ENCODE assay signal across 1 cellular context in the genomic region with DNA sequence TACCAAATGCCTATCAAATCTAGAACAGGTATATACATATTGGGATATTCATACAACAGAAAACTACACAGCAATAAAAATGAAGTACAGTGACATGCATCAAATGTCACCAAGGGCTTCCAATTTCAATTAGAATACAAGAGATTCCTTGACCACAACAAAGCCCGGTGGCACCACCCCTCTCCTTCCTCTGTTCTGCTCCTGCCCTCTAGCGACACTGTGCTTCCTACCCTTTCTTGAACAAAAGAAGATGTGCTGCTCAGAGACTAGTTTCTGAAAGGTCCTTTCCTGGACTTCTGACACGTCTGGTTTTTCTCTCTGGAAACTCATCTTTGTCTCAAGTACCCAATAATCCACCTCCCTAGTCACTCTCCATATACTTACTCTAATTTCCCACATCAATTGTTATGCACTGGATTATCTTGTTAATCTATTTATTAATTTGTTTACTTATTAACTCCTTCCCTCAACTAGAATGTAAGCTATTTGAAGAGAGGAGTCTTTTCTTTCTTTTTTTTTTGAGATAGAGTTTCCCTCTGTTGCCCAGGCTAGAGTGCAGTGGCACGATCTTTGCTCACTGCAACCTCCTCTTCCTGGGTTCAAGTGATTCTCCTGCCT.
TF ChIP-seq lines count a peak whose summit lies in the region.

No MANE protein-coding gene starts in this region.

TF ChIP-seq in WTC11, 78 proteins besides CTCF, POLR2A, EP300 and RAD21 (continued from another document):
- TF ChIP-seq, protein P1, sequence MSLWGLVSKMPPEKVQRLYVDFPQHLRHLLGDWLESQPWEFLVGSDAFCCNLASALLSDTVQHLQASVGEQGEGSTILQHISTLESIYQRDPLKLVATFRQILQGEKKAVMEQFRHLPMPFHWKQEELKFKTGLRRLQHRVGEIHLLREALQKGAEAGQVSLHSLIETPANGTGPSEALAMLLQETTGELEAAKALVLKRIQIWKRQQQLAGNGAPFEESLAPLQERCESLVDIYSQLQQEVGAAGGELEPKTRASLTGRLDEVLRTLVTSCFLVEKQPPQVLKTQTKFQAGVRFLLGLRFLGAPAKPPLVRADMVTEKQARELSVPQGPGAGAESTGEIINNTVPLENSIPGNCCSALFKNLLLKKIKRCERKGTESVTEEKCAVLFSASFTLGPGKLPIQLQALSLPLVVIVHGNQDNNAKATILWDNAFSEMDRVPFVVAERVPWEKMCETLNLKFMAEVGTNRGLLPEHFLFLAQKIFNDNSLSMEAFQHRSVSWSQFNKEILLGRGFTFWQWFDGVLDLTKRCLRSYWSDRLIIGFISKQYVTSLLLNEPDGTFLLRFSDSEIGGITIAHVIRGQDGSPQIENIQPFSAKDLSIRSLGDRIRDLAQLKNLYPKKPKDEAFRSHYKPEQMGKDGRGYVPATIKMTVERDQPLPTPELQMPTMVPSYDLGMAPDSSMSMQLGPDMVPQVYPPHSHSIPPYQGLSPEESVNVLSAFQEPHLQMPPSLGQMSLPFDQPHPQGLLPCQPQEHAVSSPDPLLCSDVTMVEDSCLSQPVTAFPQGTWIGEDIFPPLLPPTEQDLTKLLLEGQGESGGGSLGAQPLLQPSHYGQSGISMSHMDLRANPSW (CRISPR knock-in tag; conservative IDR thresholded peaks at IDR 0.05; ENCODE audit: low read depth) = no peak
